Comparison of ENCODE assay signal across 18 cellular contexts in the genomic region with DNA sequence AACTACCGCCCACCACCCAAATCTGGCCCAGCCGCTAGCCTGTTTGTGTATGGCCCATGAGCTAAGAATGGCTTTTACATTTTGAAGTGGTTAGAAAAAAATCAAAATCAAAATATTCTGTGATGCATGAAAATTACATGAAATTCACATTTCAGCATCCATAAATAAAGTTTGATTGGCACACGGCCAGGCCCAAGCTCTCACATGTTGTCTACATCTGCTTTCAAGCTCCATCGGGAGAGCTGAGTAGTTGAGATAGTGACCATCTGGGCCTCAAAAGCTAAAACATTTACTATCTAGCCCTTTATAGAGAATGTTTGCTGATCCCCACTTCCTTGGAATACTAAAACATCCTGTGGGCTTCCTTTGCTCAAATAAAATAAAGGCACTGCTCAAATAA. TPM values are rescaled to one million over a fixed set of nuclear protein-coding genes. Genes with fewer than 3 reads are reported as not detected.
DNase-seq lines count a peak whose midpoint lies in the region; ATAC-seq and TF ChIP-seq lines count a peak whose summit lies in the region.
"Had no signal": no experiment of that assay in that cellular context is flagged by ENCODE, and none has a peak within 500 bp of the region (broad histone marks: within the 10 kb centered on the region; RNA-seq: fewer than 3 reads in every experiment).

No MANE protein-coding gene starts in this region.

- no peak overlapping the region for H4K8ac ChIP-seq in mesenchymal stem cell (ENCODE audit: low read length)

- H2BK12ac ChIP-seq in mesenchymal stem cell (ENCODE audit: low read length in 2 of 2), result no peak overlapping the region

- H3K27ac ChIP-seq in RWPE1, result peak overlapping the region; percentile 54
- H3K27ac ChIP-seq in mesenchymal stem cell (ENCODE audit: low read length, poor library complexity, severe bottlenecking), result no peak overlapping the region
- H3K27ac ChIP-seq: A549 had no signal

- H3K4ac ChIP-seq in mesenchymal stem cell (ENCODE audit: low read depth in 1 of 2, low read length in 2 of 2), result no peak overlapping the region

- H3K9me3 ChIP-seq in mesenchymal stem cell (ENCODE audit: control insufficient read depth, low read length), result no peaks in the 10 kb centered on the region
- H3K9me3 ChIP-seq: A549 had no signal

- no peak overlapping the region for H3K4me3 Mint-ChIP-seq in activated CD8-positive, alpha-beta T cell treated with anti-CD3 and anti-CD28 coated beads for 36 hours
- H3K4me3 Mint-ChIP-seq: CD8-positive, alpha-beta memory T cell had no signal

- H3K14ac ChIP-seq in mesenchymal stem cell (ENCODE audit: low read length in 2 of 2), result no peak overlapping the region

- peak overlapping the region; percentile 40 for H2BK15ac ChIP-seq in mesenchymal stem cell (ENCODE audit: low read depth, poor library complexity, severe bottlenecking)

- peaks cover 5% of the 10 kb centered on the region for H3K36me3 Mint-ChIP-seq in activated CD8-positive, alpha-beta T cell treated with anti-CD3 and anti-CD28 coated beads for 36 hours (ENCODE audit: low read depth)
- H3K36me3 Mint-ChIP-seq: CD8-positive, alpha-beta memory T cell had no signal

- H3K27me3 ChIP-seq in mesenchymal stem cell (ENCODE audit: control insufficient read depth in 1 of 2, insufficient read depth in 1 of 2, low read length in 2 of 2), result no peaks in the 10 kb centered on the region

- H3K23ac ChIP-seq in mesenchymal stem cell (ENCODE audit: low read length in 2 of 2), result no peak overlapping the region

- H3K79me1 ChIP-seq in mesenchymal stem cell (replicated peaks; ENCODE audit: low read length, poor library complexity, severe bottlenecking), result peaks cover 10% of the 10 kb centered on the region

- H3K4me3 ChIP-seq in mesenchymal stem cell (ENCODE audit: insufficient read depth in 1 of 2, low read depth in 1 of 2, low read length in 2 of 2), result no peak overlapping the region
- H3K4me3 ChIP-seq: A549 had no signal

- no peak overlapping the region for H3K27ac Mint-ChIP-seq in activated CD8-positive, alpha-beta T cell treated with anti-CD3 and anti-CD28 coated beads for 36 hours
- H3K27ac Mint-ChIP-seq: CD8-positive, alpha-beta memory T cell had no signal

- H3K36me3 ChIP-seq in mesenchymal stem cell (ENCODE audit: control insufficient read depth in 1 of 2, insufficient read depth in 2 of 2, low read depth in 1 of 2, low read length in 2 of 2), result peaks cover 0 to 3% of the 10 kb centered on the region in 2 experiments

- peaks cover 4% of the 10 kb centered on the region for H3K9me3 Mint-ChIP-seq in activated CD8-positive, alpha-beta T cell treated with anti-CD3 and anti-CD28 coated beads for 36 hours
- H3K9me3 Mint-ChIP-seq: CD8-positive, alpha-beta memory T cell had no signal

- no peak overlapping the region for H3K9ac ChIP-seq in mesenchymal stem cell (ENCODE audit: low read length)

- H2AFZ ChIP-seq in mesenchymal stem cell (ENCODE audit: low read depth, low read length), result no peak overlapping the region

- CTCF ChIA-PET in RWPE1 (lab: Yijun Ruan, JAX), result interaction anchor here (0.9 kb wide), 1 partner anchor 38 kb away, joined by 4 read pairs; no protein-coding TSS in a partner anchor
- CTCF ChIA-PET in activated CD8-positive, alpha-beta T cell treated with anti-CD3 and anti-CD28 coated beads for 36 hours (lab: Charles Lee), result no interaction called here

- H3K27me3 Mint-ChIP-seq in activated CD8-positive, alpha-beta T cell treated with anti-CD3 and anti-CD28 coated beads for 36 hours, result no peaks in the 10 kb centered on the region
- H3K27me3 Mint-ChIP-seq: CD8-positive, alpha-beta memory T cell had no signal

- 96% methylated on average over 4 of the region's 4 CpGs for WGBS in mesenchymal stem cell

- no peak overlapping the region for H4K91ac ChIP-seq in mesenchymal stem cell (ENCODE audit: low read length)

- H3K4me1 ChIP-seq in mesenchymal stem cell (ENCODE audit: control insufficient read depth, insufficient read depth, low read depth, low read length), result peaks cover 11% of the 10 kb centered on the region

- no peak overlapping the region for H2AK5ac ChIP-seq in mesenchymal stem cell (ENCODE audit: low read length, severe bottlenecking)

- POLR2A ChIA-PET in RWPE1 (lab: Yijun Ruan, JAX; ENCODE audit: low non-redundant PET), result no interaction called here
- POLR2A ChIA-PET in activated CD8-positive, alpha-beta T cell treated with anti-CD3 and anti-CD28 coated beads for 36 hours (lab: Charles Lee), result interaction anchor here (0.5 kb wide), 1 partner anchor 374 kb away, joined by 4 read pairs; no protein-coding TSS in a partner anchor

- H2BK5ac ChIP-seq in mesenchymal stem cell (ENCODE audit: low read depth, low read length, poor library complexity, severe bottlenecking), result no peak overlapping the region

- no peak overlapping the region for H3K4me2 ChIP-seq in mesenchymal stem cell (ENCODE audit: low read length, poor library complexity, severe bottlenecking)
- H3K4me2 ChIP-seq: A549 had no signal

- DNase-seq in left ventricle myocardium superior (peak; percentile 47), cardiac septum (ENCODE audit: low spot score) (no peak), RWPE1 (ENCODE audit: low spot score) (no peak), mesenchymal stem cell (no peak), NCI-H146 (lab: John Stamatoyannopoulos, UW) (no peak)
- DNase-seq in activated CD8-positive, alpha-beta T cell treated with anti-CD3 and anti-CD28 coated beads for 36 hours, result no peak
- DNase-seq: C1 segment of cervical spinal cord; CD8-positive, alpha-beta memory T cell; DMS79 treated with DMSO at 0.1 percent for 48 hours; NCI-H1092 treated with DMSO at 0.1 percent for 48 hours; NCI-H2227 treated with DMSO at 0.1 percent for 48 hours; NCI-H526 had no signal

- ATAC-seq in left ventricle myocardium superior, result no peak
- ATAC-seq in activated CD8-positive, alpha-beta T cell treated with anti-CD3 and anti-CD28 coated beads for 36 hours, result no peak
- no peak for ATAC-seq in GM18498 (IDR thresholded peaks at IDR 0.05; ENCODE audit: unreplicated experiment)
- ATAC-seq: A549, Panc1 had no signal

- H3K4me1 Mint-ChIP-seq in activated CD8-positive, alpha-beta T cell treated with anti-CD3 and anti-CD28 coated beads for 36 hours (ENCODE audit: low read depth), result peaks cover 9% of the 10 kb centered on the region

- TF ChIP-seq CTCF in RWPE1 (conservative IDR thresholded peaks at IDR 0.05; ENCODE audit: low read depth), result no peak
- no peak for TF ChIP-seq CTCF in activated CD8-positive, alpha-beta T cell treated with anti-CD3 and anti-CD28 coated beads for 36 hours (IDR thresholded peaks at IDR 0.05)

- intact Hi-C loops in left ventricle myocardium superior (cut with micrococcal nuclease), result no loop called here
- intact Hi-C loops in cardiac septum (cut with DNase I), result no loop called here
- intact Hi-C loops in activated CD8-positive, alpha-beta T cell treated with anti-CD3 and anti-CD28 coated beads for 36 hours (cut with micrococcal nuclease), result no loop called here

- no peak overlapping the region for H3K18ac ChIP-seq in mesenchymal stem cell (ENCODE audit: low read depth in 1 of 2, low read length in 2 of 2)

- no peak overlapping the region for H2BK120ac ChIP-seq in mesenchymal stem cell (ENCODE audit: low read depth, low read length)

RNA-seq across cellular contexts. Expression of gene RFX2, which starts 14.5 kb away (rescaled TPM):
- total RNA-seq in left ventricle myocardium superior, result 4.8 TPM
- 4.0 TPM for total RNA-seq in cardiac septum
- 3.2 TPM for polyA plus RNA-seq in mesenchymal stem cell (2013, experiment 1 of 2)
- polyA plus RNA-seq in mesenchymal stem cell (2013, experiment 2 of 2), result 2.9 TPM
- 10 to 100 TPM in 1 of 2 experiments, 1 to 10 TPM in 1; 8.9 to 10.5 TPM for total RNA-seq in activated CD8-positive, alpha-beta T cell treated with anti-CD3 and anti-CD28 coated beads for 36 hours

RNA-seq across cellular contexts. Expression of gene ACSBG2, which starts 39.7 kb away (rescaled TPM):
- total RNA-seq in left ventricle myocardium superior, result not detected
- not detected for total RNA-seq in cardiac septum
- not detected for polyA plus RNA-seq in mesenchymal stem cell (2013, experiment 1 of 2)
- not detected for polyA plus RNA-seq in mesenchymal stem cell (2013, experiment 2 of 2)
- total RNA-seq in activated CD8-positive, alpha-beta T cell treated with anti-CD3 and anti-CD28 coated beads for 36 hours, result not detected
- total RNA-seq: CD8-positive, alpha-beta memory T cell; H1; LHCN-M2; SK-MEL-5 had no signal
- polyA plus RNA-seq: A549; CD8-positive, alpha-beta memory T cell; H1 had no signal
